In genomic region chr10:103145860-103146466, GRCh38 we compare ENCODE assay signal across 8 cellular contexts. TPM values are rescaled to one million over a fixed set of nuclear protein-coding genes. Genes with fewer than 3 reads are reported as not detected.
DNase-seq lines count a peak whose midpoint lies in the region; ATAC-seq and TF ChIP-seq lines count a peak whose summit lies in the region.

No MANE protein-coding gene starts in this region.

- H3K9me3 ChIP-seq in naive thymus-derived CD4-positive, alpha-beta T cell (ENCODE audit: control insufficient read depth in 2 of 3, low read length in 3 of 3), result no peaks in the 10 kb centered on the region

- no peak overlapping the region for H3K4me3 Mint-ChIP-seq in mesothelial cell of epicardium
- no peak overlapping the region for H3K4me3 Mint-ChIP-seq in naive thymus-derived CD4-positive, alpha-beta T cell

- ATAC-seq in naive thymus-derived CD4-positive, alpha-beta T cell, result no peak
- no peak for ATAC-seq in HG03354 (IDR thresholded peaks at IDR 0.05; ENCODE audit: poor library complexity, severe bottlenecking, unreplicated experiment)

- peaks cover 15% of the 10 kb centered on the region for H3K36me3 Mint-ChIP-seq in mesothelial cell of epicardium
- H3K36me3 Mint-ChIP-seq in naive thymus-derived CD4-positive, alpha-beta T cell, result peaks cover 0 to 35% (median 18%) of the 10 kb centered on the region in 5 donors

- DNase-seq in AG04449 (ENCODE audit: low read depth, low spot score) (peak; percentile 55), LHCN-M2 (ENCODE audit: low read depth) (peak; percentile 90), coronary artery (ENCODE audit: low spot score) (peak; percentile 82), mesothelial cell of epicardium (ENCODE audit: low spot score in 2 of 2, unreplicated experiment in 2 of 2) (peak; percentile 25 to 44), activated gamma-delta T cell (lab: John Stamatoyannopoulos, UW) (no peak), AML-193 (lab: John Stamatoyannopoulos, UW) (no peak)
- DNase-seq in naive thymus-derived CD4-positive, alpha-beta T cell, result no peak

- H3K36me3 ChIP-seq in naive thymus-derived CD4-positive, alpha-beta T cell (ENCODE audit: control insufficient read depth in 2 of 3, insufficient read depth in 3 of 3, low read length in 3 of 3), result peaks cover 0 to 16% (median 0%) of the 10 kb centered on the region in 3 experiments

- H3K27ac ChIP-seq in coronary artery, result peak overlapping the region; percentile 53 to 76
- H3K27ac ChIP-seq in naive thymus-derived CD4-positive, alpha-beta T cell (ENCODE audit: low read depth, low read length), result no peak overlapping the region

- H3K4me3 ChIP-seq in AG04449 (ENCODE audit: low read depth, low read length) (no peak overlapping the region), coronary artery (peak overlapping the region; percentile 15)
- no peak overlapping the region for H3K4me3 ChIP-seq in naive thymus-derived CD4-positive, alpha-beta T cell (ENCODE audit: low read length)

- CTCF ChIA-PET in AG04449 (lab: Yijun Ruan, JAX), result interaction anchor here (1.7 to 2.4 kb wide), 2 partner anchors 93 to 95 kb away, joined by 7 to 8 read pairs; no protein-coding TSS in a partner anchor
- CTCF ChIA-PET in naive thymus-derived CD4-positive, alpha-beta T cell (lab: Charles Lee), result no interaction called here

- intact Hi-C loops in naive thymus-derived CD4-positive, alpha-beta T cell (cut with micrococcal nuclease), result no loop called here

- POLR2A ChIA-PET in AG04449 (lab: Yijun Ruan, JAX), result no interaction called here
- POLR2A ChIA-PET in naive thymus-derived CD4-positive, alpha-beta T cell (lab: Charles Lee), result no interaction called here

- H3K4me1 Mint-ChIP-seq in mesothelial cell of epicardium, result peaks cover 40% of the 10 kb centered on the region
- H3K4me1 Mint-ChIP-seq in naive thymus-derived CD4-positive, alpha-beta T cell, result peaks cover 4 to 10% (median 7%) of the 10 kb centered on the region in 7 donors

- H3K4me1 ChIP-seq in naive thymus-derived CD4-positive, alpha-beta T cell (ENCODE audit: control insufficient read depth in 2 of 2, insufficient read depth in 2 of 2, low read length in 2 of 2), result no peaks in the 10 kb centered on the region

- no peaks in the 10 kb centered on the region for H3K9me3 Mint-ChIP-seq in mesothelial cell of epicardium
- no peaks in the 10 kb centered on the region for H3K9me3 Mint-ChIP-seq in naive thymus-derived CD4-positive, alpha-beta T cell

- TF ChIP-seq CTCF in AG04449 (IDR thresholded peaks at IDR 0.05; ENCODE audit: insufficient read depth, low read length, missing control alignments) (no peak), coronary artery (IDR thresholded peaks at IDR 0.05) (no peak), mesothelial cell of epicardium (IDR thresholded peaks at IDR 0.05; ENCODE audit: unreplicated experiment) (no peak)

- no peaks in the 10 kb centered on the region for H3K27me3 Mint-ChIP-seq in mesothelial cell of epicardium (ENCODE audit: low read depth)
- H3K27me3 Mint-ChIP-seq in naive thymus-derived CD4-positive, alpha-beta T cell, result no peaks in the 10 kb centered on the region

- peak overlapping the region; percentile 80 for H3K27ac Mint-ChIP-seq in mesothelial cell of epicardium
- H3K27ac Mint-ChIP-seq in naive thymus-derived CD4-positive, alpha-beta T cell, result no peak overlapping the region

- H3K27me3 ChIP-seq in naive thymus-derived CD4-positive, alpha-beta T cell (ENCODE audit: control insufficient read depth in 2 of 2, insufficient read depth in 2 of 2, low read length in 2 of 2), result no peaks in the 10 kb centered on the region

RNA-seq across cellular contexts. Expression of gene NT5C2, which starts 47.1 kb away (rescaled TPM):
- total RNA-seq in LHCN-M2 (2014; rRNA removed) (35.5 and 41.8 TPM in 2 replicates), mesothelial cell of epicardium (77.7 to 84.3 TPM (median 81.2 TPM) in 3 replicates)
- 45.9 TPM for polyA plus RNA-seq in LHCN-M2 (2012)
- total RNA-seq in naive thymus-derived CD4-positive, alpha-beta T cell, result 10 to 100 TPM; 53.8 to 87.8 (median 72.3) TPM
- 10 to 100 TPM; 48.7 to 60.6 TPM for polyA plus RNA-seq in naive thymus-derived CD4-positive, alpha-beta T cell

Comparison
In these comparisons a context has a peak if more than half of its experiments do, and no peak if none do; other contexts are left out.
1. DNase-seq: peak in AG04449 (single experiment), LHCN-M2 (single experiment), coronary artery (single experiment) and mesothelial cell of epicardium (2 of 2); none in activated gamma-delta T cell (single experiment), naive thymus-derived CD4-positive, alpha-beta T cell (0 of 9) and AML-193 (0 of 2).